ENCODE assay signal across 22 cellular contexts in genomic region chr1:65363484-65363883, GRCh38. TPM values are rescaled to one million over a fixed set of nuclear protein-coding genes. Genes with fewer than 3 reads are reported as not detected.
"Had no signal": no experiment of that assay in that cellular context is flagged by ENCODE, and none has a peak within 500 bp of the region (broad histone marks: within the 10 kb centered on the region; RNA-seq: fewer than 3 reads in every experiment).

No MANE protein-coding gene starts in this region.

- H3K4me3 ChIP-seq: K562, SJCRH30 had no signal

- H3K9me3 Mint-ChIP-seq: IgD-negative memory B cell had no signal

- H3K36me3 Mint-ChIP-seq: IgD-negative memory B cell had no signal

- ATAC-seq: K562, Panc1, PC-3, Right ventricle myocardium inferior had no signal

- H3K27ac ChIP-seq: HL-60, KMS-11, SJCRH30 had no signal

- H3K27me3 ChIP-seq: SJCRH30 had no signal

- H3K9me3 ChIP-seq: SJCRH30 had no signal

- H3K4me2 ChIP-seq: KMS-11 had no signal

- H3K27ac Mint-ChIP-seq: IgD-negative memory B cell had no signal

- H3K4me3 Mint-ChIP-seq: IgD-negative memory B cell had no signal

- H3K27me3 Mint-ChIP-seq: IgD-negative memory B cell had no signal

- DNase-seq: Kasumi-1; MM.1S; NCI-H1092 treated with DMSO at 0.1 percent for 48 hours; NCI-H1436; NCI-H187; NCI-H2029; NCI-H2081 treated with DMSO at 0.1 percent for 48 hours; NCI-H2171 treated with DMSO at 0.1 percent for 48 hours; NCI-H2227 treated with DMSO at 0.1 percent for 48 hours; NCI-H524; NCI-H526 treated with DMSO at 0.1 percent for 48 hours; NCI-H748 treated with DMSO at 0.1 percent for 48 hours; NK-92 treated with Interleukin-12 subunit alpha and Interleukin-12 subunit beta, amount 100 ng/mL, for 24 hours; PC-3; SHP77 treated with DMSO at 0.1 percent for 48 hours; SJCRH30 had no signal

- H3K36me3 ChIP-seq: SJCRH30 had no signal

- H3K4me1 Mint-ChIP-seq: IgD-negative memory B cell had no signal

- H3K4me1 ChIP-seq: SJCRH30 had no signal

RNA-seq across cellular contexts. Expression of gene LEPR, which starts 57.0 kb away (rescaled TPM):
- total RNA-seq: PC-3 had no signal
